In the genomic region with DNA sequence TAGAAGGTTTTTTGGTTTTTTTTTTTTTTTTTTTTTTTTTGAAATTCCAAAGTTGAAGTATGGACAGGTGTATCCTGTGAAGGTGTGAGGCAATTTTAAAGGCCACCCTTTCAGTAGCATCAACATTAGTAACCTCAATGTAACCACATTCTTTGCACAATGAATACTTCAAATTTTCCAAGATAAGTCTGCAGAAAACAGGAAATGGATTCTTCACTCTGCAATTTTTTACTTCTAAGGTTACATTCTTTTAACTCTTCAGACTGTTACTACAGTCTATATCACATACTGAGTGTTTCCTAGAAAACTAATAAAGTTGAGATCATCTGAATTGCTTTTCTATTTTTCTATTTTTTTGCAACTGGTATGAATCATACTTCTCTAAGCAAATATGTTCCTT, we compare ENCODE assay signal across 17 cellular contexts.
"Had no signal": no experiment of that assay in that cellular context is flagged by ENCODE, and none has a peak within 500 bp of the region (broad histone marks: within the 10 kb centered on the region; RNA-seq: fewer than 3 reads in every experiment).

No MANE protein-coding gene starts in this region.

- H3K4me1 Mint-ChIP-seq: activated CD8-positive, alpha-beta memory T cell treated with anti-CD3 and anti-CD28 coated beads, Interleukin-2, amount 10 ng/mL, durations not matched to agents 7 days and 5 days; memory B cell had no signal

- DNase-seq: activated CD4-positive, alpha-beta T cell treated with anti-CD3 and anti-CD28 coated beads, Interleukin-2, amount 50 U/mL, for 4 hours; activated CD4-positive, CD25-positive, alpha-beta regulatory T cell treated with anti-CD3 and anti-CD28 coated beads, Interleukin-2, amount 50 U/mL, for 72 hours; activated CD8-positive, alpha-beta memory T cell treated with anti-CD3 and anti-CD28 coated beads, Interleukin-2, amount 10 ng/mL, durations not matched to agents 7 days and 5 days; activated effector memory CD4-positive, alpha-beta T cell treated with Interleukin-2 at 50 U/mL for 16 hours; activated T-cell treated with anti-CD3 and anti-CD28 coated beads, Interleukin-2, amount 50 U/mL, for 24 hours; effector CD4-positive, alpha-beta T cell; left colon; nephron progenitor cell; sigmoid colon; stimulated activated CD4-positive, alpha-beta T cell treated with anti-CD3 and anti-CD28 coated beads, Interleukin-12 subunit alpha, Interleukin-12 subunit beta, amount 100 ng/mL, for 4 hours; stimulated activated naive CD4-positive, alpha-beta T cell treated with Interleukin-2 at 50 U/mL for 16 hours; upper lobe of right lung had no signal

- H3K4me1 ChIP-seq: gastroesophageal sphincter, sigmoid colon, suprapubic skin, upper lobe of right lung had no signal

- H3K36me3 ChIP-seq: gastroesophageal sphincter, sigmoid colon, suprapubic skin, upper lobe of right lung had no signal

- H3K9me3 ChIP-seq: gastroesophageal sphincter, sigmoid colon, suprapubic skin, upper lobe of right lung had no signal

- H3K27ac Mint-ChIP-seq: activated CD8-positive, alpha-beta memory T cell treated with anti-CD3 and anti-CD28 coated beads, Interleukin-2, amount 10 ng/mL, durations not matched to agents 7 days and 5 days; activated naive CD4-positive, alpha-beta T cell treated with anti-CD3 and anti-CD28 coated beads, Interleukin-2, amount 50 U/mL, for 72 hours; activated T-cell treated with anti-CD3 and anti-CD28 coated beads, Interleukin-2, amount 50 U/mL, for 24 hours; memory B cell; nephron progenitor cell had no signal

- H3K4me3 Mint-ChIP-seq: activated CD8-positive, alpha-beta memory T cell treated with anti-CD3 and anti-CD28 coated beads, Interleukin-2, amount 10 ng/mL, durations not matched to agents 7 days and 5 days; activated T-cell treated with anti-CD3 and anti-CD28 coated beads, Interleukin-2, amount 50 U/mL, for 24 hours; memory B cell; nephron progenitor cell had no signal

- H3K36me3 Mint-ChIP-seq: activated CD8-positive, alpha-beta memory T cell treated with anti-CD3 and anti-CD28 coated beads, Interleukin-2, amount 10 ng/mL, durations not matched to agents 7 days and 5 days; activated naive CD4-positive, alpha-beta T cell treated with anti-CD3 and anti-CD28 coated beads, Interleukin-2, amount 50 U/mL, for 72 hours; memory B cell had no signal

- H3K27me3 ChIP-seq: gastroesophageal sphincter, sigmoid colon, suprapubic skin, upper lobe of right lung had no signal

- H3K27ac ChIP-seq: coronary artery, gastroesophageal sphincter, sigmoid colon, suprapubic skin, upper lobe of right lung had no signal

- H3K27me3 Mint-ChIP-seq: activated CD8-positive, alpha-beta memory T cell treated with anti-CD3 and anti-CD28 coated beads, Interleukin-2, amount 10 ng/mL, durations not matched to agents 7 days and 5 days; activated T-cell treated with anti-CD3 and anti-CD28 coated beads, Interleukin-2, amount 50 U/mL, for 24 hours; memory B cell had no signal

- ATAC-seq: activated CD8-positive, alpha-beta memory T cell treated with anti-CD3 and anti-CD28 coated beads, Interleukin-2, amount 10 ng/mL, durations not matched to agents 7 days and 5 days; activated naive CD4-positive, alpha-beta T cell treated with anti-CD3 and anti-CD28 coated beads, Interleukin-2, amount 50 U/mL, for 72 hours; gastroesophageal sphincter; left colon; upper lobe of right lung had no signal

- H3K4me3 ChIP-seq: coronary artery, gastroesophageal sphincter, sigmoid colon, suprapubic skin, upper lobe of right lung had no signal

- H3K9me3 Mint-ChIP-seq: nephron progenitor cell had no signal
